Comparison of ENCODE assay signal across 14 cellular contexts in the genomic region with DNA sequence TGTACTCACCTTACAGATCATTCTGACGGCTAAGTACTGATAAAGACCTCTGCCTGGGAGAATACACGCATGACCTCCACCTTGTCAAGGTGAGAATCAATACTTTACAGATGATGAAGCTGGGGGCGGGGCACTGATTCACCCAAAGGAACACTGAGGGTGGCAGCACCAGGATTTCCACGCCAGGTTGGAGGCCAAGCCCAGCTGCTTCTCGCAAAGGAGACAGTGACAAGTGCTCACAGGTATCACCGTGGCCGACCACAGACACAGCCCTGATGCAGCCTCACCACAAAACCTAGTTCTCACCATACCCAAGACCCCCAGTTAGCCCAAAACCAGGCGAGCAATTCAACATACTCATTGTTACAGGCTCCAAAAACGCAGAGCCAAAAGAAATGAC.
A peak's percentile ranks its signal among the peaks of the same experiment; 100 is the strongest.
DNase-seq lines count a peak whose midpoint lies in the region; ATAC-seq and TF ChIP-seq lines count a peak whose summit lies in the region.
"Had no signal": no experiment of that assay in that cellular context is flagged by ENCODE, and none has a peak within 500 bp of the region (broad histone marks: within the 10 kb centered on the region; RNA-seq: fewer than 3 reads in every experiment).

No MANE protein-coding gene starts in this region.

- no peak for DNase-seq in activated CD8-positive, alpha-beta T cell treated with anti-CD3 and anti-CD28 coated beads, Interleukin-2, amount 10 ng/mL, durations not matched to agents 7 days and 5 days
- DNase-seq in activated CD8-positive, alpha-beta T cell treated with anti-CD3 and anti-CD28 coated beads for 36 hours, result no peak
- DNase-seq in epithelial cell of esophagus (ENCODE audit: low read depth) (peak; percentile 58), mucosa of gallbladder (ENCODE audit: low spot score) (peak; percentile 58), Caco-2 (no peak)
- no peak for DNase-seq in activated CD4-positive, alpha-beta T cell treated with anti-CD3 and anti-CD28 coated beads for 1 hour
- DNase-seq: AML-193; CD4-positive, CD25-positive, alpha-beta regulatory T cell; DMS79 treated with DMSO at 0.1 percent for 48 hours; EL; GM23248 had no signal

- H3K4me3 ChIP-seq in epithelial cell of esophagus (ENCODE audit: low read length) (no peak overlapping the region), Caco-2 (ENCODE audit: low read depth, low read length) (no peak overlapping the region)
- H3K4me3 ChIP-seq: BLaER1, GM23248 had no signal

- no peaks in the 10 kb centered on the region for H3K4me1 Mint-ChIP-seq in activated CD8-positive, alpha-beta T cell treated with anti-CD3 and anti-CD28 coated beads, Interleukin-2, amount 10 ng/mL, durations not matched to agents 7 days and 5 days (ENCODE audit: low read depth)
- no peaks in the 10 kb centered on the region for H3K4me1 Mint-ChIP-seq in activated CD8-positive, alpha-beta T cell treated with anti-CD3 and anti-CD28 coated beads for 36 hours (ENCODE audit: low read depth)
- no peaks in the 10 kb centered on the region for H3K4me1 Mint-ChIP-seq in Caco-2 (ENCODE audit: low read depth, unreplicated experiment)
- H3K4me1 Mint-ChIP-seq: CD4-positive, CD25-positive, alpha-beta regulatory T cell had no signal

- no peaks in the 10 kb centered on the region for H3K9me3 Mint-ChIP-seq in activated CD8-positive, alpha-beta T cell treated with anti-CD3 and anti-CD28 coated beads, Interleukin-2, amount 10 ng/mL, durations not matched to agents 7 days and 5 days (ENCODE audit: insufficient read depth)
- no peaks in the 10 kb centered on the region for H3K9me3 Mint-ChIP-seq in activated CD8-positive, alpha-beta T cell treated with anti-CD3 and anti-CD28 coated beads for 36 hours
- no peaks in the 10 kb centered on the region for H3K9me3 Mint-ChIP-seq in Caco-2 (ENCODE audit: unreplicated experiment)
- H3K9me3 Mint-ChIP-seq: CD4-positive, CD25-positive, alpha-beta regulatory T cell had no signal

- H3K36me3 Mint-ChIP-seq in activated CD8-positive, alpha-beta T cell treated with anti-CD3 and anti-CD28 coated beads, Interleukin-2, amount 10 ng/mL, durations not matched to agents 7 days and 5 days (ENCODE audit: low read depth), result no peaks in the 10 kb centered on the region
- H3K36me3 Mint-ChIP-seq in activated CD8-positive, alpha-beta T cell treated with anti-CD3 and anti-CD28 coated beads for 36 hours (ENCODE audit: low read depth), result no peaks in the 10 kb centered on the region
- no peaks in the 10 kb centered on the region for H3K36me3 Mint-ChIP-seq in Caco-2 (ENCODE audit: insufficient read depth, unreplicated experiment)
- H3K36me3 Mint-ChIP-seq: CD4-positive, CD25-positive, alpha-beta regulatory T cell had no signal

- TF ChIP-seq CTCF in activated CD8-positive, alpha-beta T cell treated with anti-CD3 and anti-CD28 coated beads for 36 hours (IDR thresholded peaks at IDR 0.05), result no peak
- TF ChIP-seq CTCF in epithelial cell of esophagus (IDR thresholded peaks at IDR 0.05; ENCODE audit: insufficient read depth, low read depth, low read length, missing control alignments) (no peak), Caco-2 (IDR thresholded peaks at IDR 0.05; ENCODE audit: insufficient read depth in 1 of 2, low read depth in 1 of 2, low read length in 1 of 2, severe bottlenecking in 1 of 2, unreplicated experiment in 1 of 2) (no peak)

- H3K27ac Mint-ChIP-seq in activated CD8-positive, alpha-beta T cell treated with anti-CD3 and anti-CD28 coated beads, Interleukin-2, amount 10 ng/mL, durations not matched to agents 7 days and 5 days, result peak overlapping the region; percentile 20
- no peak overlapping the region for H3K27ac Mint-ChIP-seq in activated CD8-positive, alpha-beta T cell treated with anti-CD3 and anti-CD28 coated beads for 36 hours
- no peak overlapping the region for H3K27ac Mint-ChIP-seq in Caco-2 (ENCODE audit: unreplicated experiment)
- H3K27ac Mint-ChIP-seq: CD4-positive, CD25-positive, alpha-beta regulatory T cell had no signal

- no peaks in the 10 kb centered on the region for H3K36me3 ChIP-seq in Caco-2 (ENCODE audit: control insufficient read depth, insufficient read depth, low read length)
- H3K36me3 ChIP-seq: BLaER1 had no signal

- H3K27me3 Mint-ChIP-seq in activated CD8-positive, alpha-beta T cell treated with anti-CD3 and anti-CD28 coated beads, Interleukin-2, amount 10 ng/mL, durations not matched to agents 7 days and 5 days (ENCODE audit: low read depth), result no peaks in the 10 kb centered on the region
- peaks cover 2% of the 10 kb centered on the region for H3K27me3 Mint-ChIP-seq in activated CD8-positive, alpha-beta T cell treated with anti-CD3 and anti-CD28 coated beads for 36 hours
- no peaks in the 10 kb centered on the region for H3K27me3 Mint-ChIP-seq in Caco-2 (ENCODE audit: insufficient read depth, unreplicated experiment)
- H3K27me3 Mint-ChIP-seq: CD4-positive, CD25-positive, alpha-beta regulatory T cell had no signal

- no peak for ATAC-seq in activated CD8-positive, alpha-beta T cell treated with anti-CD3 and anti-CD28 coated beads, Interleukin-2, amount 10 ng/mL, durations not matched to agents 7 days and 5 days
- no peak for ATAC-seq in activated CD8-positive, alpha-beta T cell treated with anti-CD3 and anti-CD28 coated beads for 36 hours
- ATAC-seq in HG03469 (IDR thresholded peaks at IDR 0.05; ENCODE audit: unreplicated experiment), result no peak
- ATAC-seq: HCT116 had no signal

- H3K4me1 ChIP-seq in Caco-2, result no peaks in the 10 kb centered on the region

- H3K9me3 ChIP-seq in Caco-2, result no peaks in the 10 kb centered on the region
- H3K9me3 ChIP-seq: BLaER1 had no signal

- H3K4me3 Mint-ChIP-seq in activated CD8-positive, alpha-beta T cell treated with anti-CD3 and anti-CD28 coated beads, Interleukin-2, amount 10 ng/mL, durations not matched to agents 7 days and 5 days, result no peak overlapping the region
- no peak overlapping the region for H3K4me3 Mint-ChIP-seq in activated CD8-positive, alpha-beta T cell treated with anti-CD3 and anti-CD28 coated beads for 36 hours
- H3K4me3 Mint-ChIP-seq in Caco-2 (ENCODE audit: unreplicated experiment), result no peak overlapping the region
- H3K4me3 Mint-ChIP-seq: CD4-positive, CD25-positive, alpha-beta regulatory T cell had no signal

- intact Hi-C loops in activated CD8-positive, alpha-beta T cell treated with anti-CD3 and anti-CD28 coated beads for 36 hours (cut with micrococcal nuclease), result loop anchor here (5.0 to 10.0 kb wide), 2 partner anchors 172 to 600 kb away; no protein-coding TSS in a partner anchor
- intact Hi-C loops in Caco-2 (cut with micrococcal nuclease; ENCODE audit: unreplicated experiment), result no loop called here

- POLR2A ChIA-PET in activated CD8-positive, alpha-beta T cell treated with anti-CD3 and anti-CD28 coated beads, Interleukin-2, amount 10 ng/mL, durations not matched to agents 7 days and 5 days (lab: Charles Lee), result no interaction called here
- POLR2A ChIA-PET in activated CD8-positive, alpha-beta T cell treated with anti-CD3 and anti-CD28 coated beads for 36 hours (lab: Charles Lee), result no interaction called here
- POLR2A ChIA-PET in Caco-2 (lab: Charles Lee), result no interaction called here

- CTCF ChIA-PET in activated CD8-positive, alpha-beta T cell treated with anti-CD3 and anti-CD28 coated beads, Interleukin-2, amount 10 ng/mL, durations not matched to agents 7 days and 5 days (lab: Charles Lee), result no interaction called here
- CTCF ChIA-PET in activated CD8-positive, alpha-beta T cell treated with anti-CD3 and anti-CD28 coated beads for 36 hours (lab: Charles Lee), result no interaction called here
- CTCF ChIA-PET in Caco-2 (lab: Charles Lee), result no interaction called here

- H3K27me3 ChIP-seq in Caco-2 (replicated peaks; ENCODE audit: control insufficient read depth, insufficient read depth, low read length), result no peaks in the 10 kb centered on the region
- H3K27me3 ChIP-seq: BLaER1 had no signal

- no TSS peak for BruUV-seq in Caco-2 (replicated peaks; lab: Mats Ljungman, UMichigan)

Comparison
In these comparisons a context has a peak if more than half of its experiments do, and no peak if none do; other contexts are left out.
1. DNase-seq: peak in epithelial cell of esophagus (single experiment) and mucosa of gallbladder (single experiment); none in activated CD8-positive, alpha-beta T cell treated with anti-CD3 and anti-CD28 coated beads, Interleukin-2, amount 10 ng/mL, durations not matched to agents 7 days and 5 days (single experiment), activated CD8-positive, alpha-beta T cell treated with anti-CD3 and anti-CD28 coated beads for 36 hours (single experiment), activated CD4-positive, alpha-beta T cell treated with anti-CD3 and anti-CD28 coated beads for 1 hour (single experiment) and Caco-2 (0 of 2).